8 cellular contexts compared by ENCODE assay signal in the genomic region with DNA sequence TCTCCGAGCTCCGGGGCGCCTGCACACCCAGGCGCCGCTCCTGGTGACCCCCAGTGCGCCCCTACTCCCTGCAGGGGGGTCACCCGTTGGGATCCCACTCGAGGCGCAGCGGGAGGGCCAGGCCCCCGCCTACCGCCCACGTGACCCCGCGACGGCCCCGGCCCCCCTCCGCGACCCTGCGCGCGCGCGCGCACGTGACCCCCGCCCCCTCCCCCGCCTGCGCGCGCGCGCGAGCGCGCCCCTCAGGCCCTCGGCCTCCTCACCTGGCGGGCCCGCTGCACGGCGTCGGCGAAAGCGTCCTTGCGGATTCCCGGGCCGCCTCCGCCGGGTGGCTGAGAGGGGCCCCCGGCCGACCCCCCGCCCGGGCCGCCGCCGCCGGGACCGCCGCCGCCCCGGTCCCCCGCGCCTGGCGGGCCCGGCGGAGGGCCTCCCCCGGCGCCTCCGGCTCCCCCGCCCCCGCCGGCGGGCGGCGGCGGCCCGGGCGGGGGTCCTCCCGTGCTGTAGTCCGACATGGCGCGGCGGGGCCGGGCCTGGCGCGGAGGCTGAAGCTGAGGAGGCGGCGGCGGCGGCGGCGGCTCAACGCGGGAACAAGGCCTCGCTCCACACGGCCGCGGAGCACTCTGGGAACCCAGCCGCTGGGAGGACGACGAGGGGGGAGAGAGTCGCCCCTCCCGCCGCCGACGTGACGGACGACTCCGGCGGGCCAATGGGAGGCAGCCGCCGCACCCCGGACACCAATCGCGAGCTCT. TPM values are rescaled to one million over a fixed set of nuclear protein-coding genes. Genes with fewer than 3 reads are reported as not detected.
A peak's percentile ranks its signal among the peaks of the same experiment; 100 is the strongest.
DNase-seq lines count a peak whose midpoint lies in the region; ATAC-seq and TF ChIP-seq lines count a peak whose summit lies in the region.

A gene with protein sequence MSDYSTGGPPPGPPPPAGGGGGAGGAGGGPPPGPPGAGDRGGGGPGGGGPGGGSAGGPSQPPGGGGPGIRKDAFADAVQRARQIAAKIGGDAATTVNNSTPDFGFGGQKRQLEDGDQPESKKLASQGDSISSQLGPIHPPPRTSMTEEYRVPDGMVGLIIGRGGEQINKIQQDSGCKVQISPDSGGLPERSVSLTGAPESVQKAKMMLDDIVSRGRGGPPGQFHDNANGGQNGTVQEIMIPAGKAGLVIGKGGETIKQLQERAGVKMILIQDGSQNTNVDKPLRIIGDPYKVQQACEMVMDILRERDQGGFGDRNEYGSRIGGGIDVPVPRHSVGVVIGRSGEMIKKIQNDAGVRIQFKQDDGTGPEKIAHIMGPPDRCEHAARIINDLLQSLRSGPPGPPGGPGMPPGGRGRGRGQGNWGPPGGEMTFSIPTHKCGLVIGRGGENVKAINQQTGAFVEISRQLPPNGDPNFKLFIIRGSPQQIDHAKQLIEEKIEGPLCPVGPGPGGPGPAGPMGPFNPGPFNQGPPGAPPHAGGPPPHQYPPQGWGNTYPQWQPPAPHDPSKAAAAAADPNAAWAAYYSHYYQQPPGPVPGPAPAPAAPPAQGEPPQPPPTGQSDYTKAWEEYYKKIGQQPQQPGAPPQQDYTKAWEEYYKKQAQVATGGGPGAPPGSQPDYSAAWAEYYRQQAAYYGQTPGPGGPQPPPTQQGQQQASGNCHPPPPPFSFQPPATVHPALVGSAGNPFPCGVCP (minus strand): TSS at position 622 of the 749 bp plus-strand sequence. CDS start 110 bp downstream, at position 512.

- CTCF ChIA-PET in PC-3 (lab: Charles Lee) = interaction anchor here (0.6 to 0.9 kb wide), 2 partner anchors 112 to 375 kb away, joined by 3 to 4 read pairs; no protein-coding TSS in a partner anchor

- no peak for ATAC-seq in PC-3
- ATAC-seq in GM18502 (IDR thresholded peaks at IDR 0.05; ENCODE audit: poor library complexity, unreplicated experiment) = no peak
- ATAC-seq in HG03097 (IDR thresholded peaks at IDR 0.05; ENCODE audit: low FRiP score, unreplicated experiment) = no peak
- ATAC-seq in GM21447 (IDR thresholded peaks at IDR 0.05; ENCODE audit: unreplicated experiment) = no peak

- DNase-seq in PC-3 = no peak
- no peak for DNase-seq in astrocyte of the spinal cord (ENCODE audit: low read depth, low spot score)
- DNase-seq in smooth muscle cell (lab: John Stamatoyannopoulos, UW; ENCODE audit: unreplicated experiment) = no peak

- peaks cover 32% of the 10 kb centered on the region for H3K36me3 ChIP-seq in PC-3 (ENCODE audit: low read depth, low read length)
- peaks cover 31% of the 10 kb centered on the region for H3K36me3 ChIP-seq in iPS-18a (ENCODE audit: control insufficient read depth, low read depth, low read length)
- H3K36me3 ChIP-seq in smooth muscle cell (ENCODE audit: low read depth) = no peaks in the 10 kb centered on the region

- in situ Hi-C loops in GM18951 (cut with MboI; ENCODE audit: low sequenced_read_pairs, unreplicated experiment) (no loop called here), astrocyte of the spinal cord (cut with HindIII; ENCODE audit: low sequenced_read_pairs) (no loop called here)

- POLR2A ChIA-PET in PC-3 (lab: Charles Lee; ENCODE audit: unreplicated experiment) = interaction anchor here (0.5 to 1.2 kb wide), 6 partner anchors 10 to 533 kb away, joined by 3 to 12 read pairs (median 4); a partner anchor contains a TSS

- H3K4me3 ChIP-seq in PC-3 (ENCODE audit: low read length) = peak within 1 kb of the TSS; percentile 82
- peak within 1 kb of the TSS; percentile 97 for H3K4me3 ChIP-seq in astrocyte of the spinal cord (ENCODE audit: low read depth, low read length)
- peak within 1 kb of the TSS; percentile 73 for H3K4me3 ChIP-seq in iPS-18a (ENCODE audit: low read length)
- peak within 1 kb of the TSS; percentile 94 for H3K4me3 ChIP-seq in smooth muscle cell

- peaks cover 17% of the 10 kb centered on the region; the same call in 1 of the 2 replicates for H3K4me1 ChIP-seq in PC-3 (ENCODE audit: insufficient read depth, low read length)
- no peaks in the 10 kb centered on the region for H3K4me1 ChIP-seq in iPS-18a (ENCODE audit: control insufficient read depth, low read depth, low read length)
- peaks cover 11% of the 10 kb centered on the region for H3K4me1 ChIP-seq in smooth muscle cell (ENCODE audit: low read depth)

- BruUV-seq in PC-3 (replicated peaks; lab: Mats Ljungman, UMichigan) = no TSS peak

- H2AFZ ChIP-seq in PC-3 (ENCODE audit: low read length) (peak within 1 kb of the TSS; percentile 78), smooth muscle cell (ENCODE audit: low read depth) (no peak within 1 kb of the TSS)

- no peaks in the 10 kb centered on the region for H3F3A ChIP-seq in PC-3 (ENCODE audit: low read length, unreplicated experiment)
- H3F3A ChIP-seq in smooth muscle cell (ENCODE audit: low read depth) = no peaks in the 10 kb centered on the region

- H3K9ac ChIP-seq in PC-3 (ENCODE audit: low read length) (peak within 1 kb of the TSS; percentile 92), iPS-18a (ENCODE audit: low read length) (peak within 1 kb of the TSS; percentile 70), smooth muscle cell (ENCODE audit: low read depth) (peak within 1 kb of the TSS; percentile 89)

- no peak within 1 kb of the TSS; the same call in 1 of the 2 replicates for H3K27ac ChIP-seq in PC-3 (ENCODE audit: low read length)
- H3K27ac ChIP-seq in iPS-18a (ENCODE audit: low read length) = no peak within 1 kb of the TSS
- H3K27ac ChIP-seq in smooth muscle cell (ENCODE audit: low read depth) = peak within 1 kb of the TSS; percentile 42

- peaks cover 46% of the 10 kb centered on the region for H4K20me1 ChIP-seq in PC-3 (ENCODE audit: low read length)
- peaks cover 48% of the 10 kb centered on the region for H4K20me1 ChIP-seq in smooth muscle cell (ENCODE audit: low read depth)

- H3K79me2 ChIP-seq in PC-3 (ENCODE audit: low read length) = peaks cover 48% of the 10 kb centered on the region
- peaks cover 48% of the 10 kb centered on the region for H3K79me2 ChIP-seq in smooth muscle cell (ENCODE audit: low read depth)

- H3K27me3 ChIP-seq in PC-3 (ENCODE audit: low read length) (no peaks in the 10 kb centered on the region), iPS-18a (ENCODE audit: control insufficient read depth, insufficient read depth, low read length) (no peaks in the 10 kb centered on the region), smooth muscle cell (ENCODE audit: low read depth) (no peaks in the 10 kb centered on the region)

- no peak for TF ChIP-seq CTCF in PC-3 (conservative IDR thresholded peaks at IDR 0.05; ENCODE audit: low read depth, low read length)
- TF ChIP-seq CTCF in astrocyte of the spinal cord (IDR thresholded peaks at IDR 0.05; ENCODE audit: low read depth, low read length) = no peak
- TF ChIP-seq CTCF in smooth muscle cell (IDR thresholded peaks at IDR 0.05; ENCODE audit: borderline replicate concordance, insufficient read depth, poor library complexity, severe bottlenecking) = no peak

- no peaks in the 10 kb centered on the region for H3K9me3 ChIP-seq in PC-3 (ENCODE audit: low read length)
- H3K9me3 ChIP-seq in iPS-18a (ENCODE audit: control insufficient read depth, low read depth, low read length) = no peaks in the 10 kb centered on the region
- H3K9me3 ChIP-seq in smooth muscle cell (replicated peaks; ENCODE audit: low read depth) = no peaks in the 10 kb centered on the region

- H3K4me2 ChIP-seq in PC-3 (ENCODE audit: low read length) = peak within 1 kb of the TSS; percentile 98
- H3K4me2 ChIP-seq in smooth muscle cell = peak within 1 kb of the TSS; percentile 94

- peak; percentile 83 for TF ChIP-seq POLR2A in GM18951 (IDR thresholded peaks at IDR 0.05; ENCODE audit: extremely low read depth, insufficient read depth, insufficient read length)

- intact Hi-C loops in PC-3 (cut with micrococcal nuclease) = no loop called here

- 2% methylated on average over 32 of the region's 115 CpGs for WGBS in smooth muscle cell (ENCODE audit: low lambda C conversion rate)

- no peaks in the 10 kb centered on the region for H3K9me2 ChIP-seq in PC-3 (replicated peaks; ENCODE audit: low read length)

RNA-seq across cellular contexts. Expression of the gene that starts here (rescaled TPM):
- total RNA-seq in PC-3 (2014; rRNA removed) (373 and 518 TPM in 2 replicates), smooth muscle cell (59.1 and 88.3 TPM in 2 replicates)
- polyA plus RNA-seq in smooth muscle cell = 169 and 179 TPM in 2 replicates
